In genomic region chr17:76530489-76530814, GRCh38 we compare ENCODE assay signal across 11 cellular contexts. TPM values are rescaled to one million over a fixed set of nuclear protein-coding genes. Genes with fewer than 3 reads are reported as not detected.
A peak's percentile ranks its signal among the peaks of the same experiment; 100 is the strongest.
DNase-seq lines count a peak whose midpoint lies in the region; ATAC-seq and TF ChIP-seq lines count a peak whose summit lies in the region.
"Had no signal": no experiment of that assay in that cellular context is flagged by ENCODE, and none has a peak within 500 bp of the region (broad histone marks: within the 10 kb centered on the region; RNA-seq: fewer than 3 reads in every experiment).

No MANE protein-coding gene starts in this region.

- no peaks in the 10 kb centered on the region for H3K36me3 ChIP-seq in mucosa of descending colon (ENCODE audit: low read depth)
- no peaks in the 10 kb centered on the region for H3K36me3 ChIP-seq in tibial artery

- H3K27ac Mint-ChIP-seq in activated CD4-positive, alpha-beta T cell treated with anti-CD3 and anti-CD28 coated beads, Interleukin-2, amount 10 ng/mL, durations not matched to agents 7 days and 5 days, result peak overlapping the region; percentile 19
- H3K27ac Mint-ChIP-seq in chondrocyte (ENCODE audit: unreplicated experiment), result peak overlapping the region; percentile 91
- H3K27ac Mint-ChIP-seq: activated naive CD8-positive, alpha-beta T cell treated with anti-CD3 and anti-CD28 coated beads, Interleukin-2, amount 10 ng/mL, durations not matched to agents 7 days and 5 days had no signal

- no peak for DNase-seq in activated CD4-positive, alpha-beta T cell treated with anti-CD3 and anti-CD28 coated beads, Interleukin-2, amount 10 ng/mL, durations not matched to agents 7 days and 5 days
- no peak for DNase-seq in activated CD4-positive, alpha-beta T cell treated with anti-CD3 and anti-CD28 coated beads, Interleukin-2, amount 50 U/mL, for 48 hours
- DNase-seq in chondrocyte (ENCODE audit: low spot score) (no peak), mucosa of descending colon (no peak), tibial artery (no peak)
- DNase-seq: activated naive CD8-positive, alpha-beta T cell treated with anti-CD3 and anti-CD28 coated beads, Interleukin-2, amount 10 ng/mL, durations not matched to agents 7 days and 5 days; stimulated activated CD4-positive, alpha-beta T cell treated with anti-CD3 and anti-CD28 coated beads, Interleukin-2, amount 100 ng/mL, for 48 hours; T-helper 2 cell had no signal

- POLR2A ChIA-PET in activated CD4-positive, alpha-beta T cell treated with anti-CD3 and anti-CD28 coated beads, Interleukin-2, amount 10 ng/mL, durations not matched to agents 7 days and 5 days (lab: Charles Lee), result interaction anchor here (0.6 kb wide), 1 partner anchor 148 kb away, joined by 4 read pairs; no protein-coding TSS in a partner anchor

- H3K9me3 ChIP-seq in mucosa of descending colon, result no peaks in the 10 kb centered on the region
- no peaks in the 10 kb centered on the region for H3K9me3 ChIP-seq in tibial artery

- TF ChIP-seq CTCF in chondrocyte (IDR thresholded peaks at IDR 0.05), result no peak
- no peak for TF ChIP-seq CTCF in mucosa of descending colon (IDR thresholded peaks at IDR 0.05)
- no peak for TF ChIP-seq CTCF in tibial artery (IDR thresholded peaks at IDR 0.05)

- H3K36me3 Mint-ChIP-seq in activated CD4-positive, alpha-beta T cell treated with anti-CD3 and anti-CD28 coated beads, Interleukin-2, amount 10 ng/mL, durations not matched to agents 7 days and 5 days (ENCODE audit: low read depth), result no peaks in the 10 kb centered on the region
- H3K36me3 Mint-ChIP-seq in chondrocyte (ENCODE audit: low read depth), result no peaks in the 10 kb centered on the region
- H3K36me3 Mint-ChIP-seq: activated naive CD8-positive, alpha-beta T cell treated with anti-CD3 and anti-CD28 coated beads, Interleukin-2, amount 10 ng/mL, durations not matched to agents 7 days and 5 days had no signal

- intact Hi-C loops in mucosa of descending colon (cut with DNase I, micrococcal nuclease), result no loop called here
- intact Hi-C loops in tibial artery (cut with DNase I; ENCODE audit: low total_unique reads), result no loop called here

- H3K4me1 Mint-ChIP-seq in activated CD4-positive, alpha-beta T cell treated with anti-CD3 and anti-CD28 coated beads, Interleukin-2, amount 10 ng/mL, durations not matched to agents 7 days and 5 days, result peaks cover 16% of the 10 kb centered on the region
- peaks cover 38% of the 10 kb centered on the region for H3K4me1 Mint-ChIP-seq in chondrocyte (ENCODE audit: low read depth)

- peaks cover 36% of the 10 kb centered on the region for H3K4me1 ChIP-seq in mucosa of descending colon (ENCODE audit: low read depth)
- peaks cover 0 to 41% (median 38%) of the 10 kb centered on the region in 4 donors for H3K4me1 ChIP-seq in tibial artery

- H3K27me3 Mint-ChIP-seq in activated CD4-positive, alpha-beta T cell treated with anti-CD3 and anti-CD28 coated beads, Interleukin-2, amount 10 ng/mL, durations not matched to agents 7 days and 5 days, result peaks cover 4% of the 10 kb centered on the region
- no peaks in the 10 kb centered on the region for H3K27me3 Mint-ChIP-seq in chondrocyte (ENCODE audit: low read depth)

- H3K4me3 ChIP-seq in mucosa of descending colon (no peak overlapping the region), tibial artery (no peak overlapping the region)

- CTCF ChIA-PET in activated CD4-positive, alpha-beta T cell treated with anti-CD3 and anti-CD28 coated beads, Interleukin-2, amount 10 ng/mL, durations not matched to agents 7 days and 5 days (lab: Charles Lee), result no interaction called here

- ATAC-seq in mucosa of descending colon, result peak; percentile 11
- ATAC-seq in GM18517 (IDR thresholded peaks at IDR 0.05; ENCODE audit: unreplicated experiment), result no peak
- ATAC-seq in HG02981 (IDR thresholded peaks at IDR 0.05; ENCODE audit: unreplicated experiment), result no peak
- ATAC-seq in GM21529 (IDR thresholded peaks at IDR 0.05; ENCODE audit: unreplicated experiment), result no peak

- peak overlapping the region; percentile 81 to 83 for H3K27ac ChIP-seq in tibial artery

- H3K4me3 Mint-ChIP-seq in activated CD4-positive, alpha-beta T cell treated with anti-CD3 and anti-CD28 coated beads, Interleukin-2, amount 10 ng/mL, durations not matched to agents 7 days and 5 days, result no peak overlapping the region
- no peak overlapping the region for H3K4me3 Mint-ChIP-seq in chondrocyte (ENCODE audit: unreplicated experiment)
- H3K4me3 Mint-ChIP-seq: activated naive CD8-positive, alpha-beta T cell treated with anti-CD3 and anti-CD28 coated beads, Interleukin-2, amount 10 ng/mL, durations not matched to agents 7 days and 5 days had no signal

- H3K9me3 Mint-ChIP-seq in activated CD4-positive, alpha-beta T cell treated with anti-CD3 and anti-CD28 coated beads, Interleukin-2, amount 10 ng/mL, durations not matched to agents 7 days and 5 days, result no peaks in the 10 kb centered on the region
- H3K9me3 Mint-ChIP-seq in chondrocyte (ENCODE audit: low read depth), result no peaks in the 10 kb centered on the region
- H3K9me3 Mint-ChIP-seq: activated naive CD8-positive, alpha-beta T cell treated with anti-CD3 and anti-CD28 coated beads, Interleukin-2, amount 10 ng/mL, durations not matched to agents 7 days and 5 days had no signal

- peaks cover 0 to 11% of the 10 kb centered on the region in 2 donors for H3K27me3 ChIP-seq in tibial artery

RNA-seq across cellular contexts. Expression of gene CYGB, which starts 7.1 kb away (rescaled TPM):
- total RNA-seq in activated CD4-positive, alpha-beta T cell treated with anti-CD3 and anti-CD28 coated beads, Interleukin-2, amount 10 ng/mL, durations not matched to agents 7 days and 5 days, result not detected
- total RNA-seq in chondrocyte, result 0.48 to 5.4 TPM (median 4.6 TPM) in 3 replicates
- 10 to 100 TPM; 10.6 to 24.0 (median 15.1) TPM for total RNA-seq in mucosa of descending colon

RNA-seq across cellular contexts. Expression of gene PRCD, which starts 9.4 kb away (rescaled TPM):
- not detected for total RNA-seq in activated CD4-positive, alpha-beta T cell treated with anti-CD3 and anti-CD28 coated beads, Interleukin-2, amount 10 ng/mL, durations not matched to agents 7 days and 5 days
- total RNA-seq in chondrocyte, result 0.55 to 1.0 TPM (median 0.92 TPM) in 3 replicates
- 1 to 10 TPM; 1.0 to 4.8 (median 1.6) TPM for total RNA-seq in mucosa of descending colon

RNA-seq across cellular contexts. Expression of gene RHBDF2, which starts 29.2 kb away (rescaled TPM):
- 10 to 100 TPM; 37.1 to 41.6 TPM for total RNA-seq in activated CD4-positive, alpha-beta T cell treated with anti-CD3 and anti-CD28 coated beads, Interleukin-2, amount 10 ng/mL, durations not matched to agents 7 days and 5 days
- total RNA-seq in chondrocyte (4.7 to 5.4 TPM (median 4.9 TPM) in 3 replicates), mucosa of descending colon (10 to 100 TPM; 11.2 to 20.8 (median 18.9) TPM)

RNA-seq across cellular contexts. Expression of gene ST6GALNAC2, which starts 55.2 kb away (rescaled TPM):
- not detected for total RNA-seq in activated CD4-positive, alpha-beta T cell treated with anti-CD3 and anti-CD28 coated beads, Interleukin-2, amount 10 ng/mL, durations not matched to agents 7 days and 5 days
- 1.5 to 3.0 TPM (median 2.8 TPM) in 3 replicates for total RNA-seq in chondrocyte
- total RNA-seq in mucosa of descending colon, result 10 to 100 TPM in 1 of 3 donors, 1 to 10 TPM in 2; 3.7 to 11.1 (median 4.3) TPM
